ENCODE assay signal across 17 cellular contexts in the genomic region with DNA sequence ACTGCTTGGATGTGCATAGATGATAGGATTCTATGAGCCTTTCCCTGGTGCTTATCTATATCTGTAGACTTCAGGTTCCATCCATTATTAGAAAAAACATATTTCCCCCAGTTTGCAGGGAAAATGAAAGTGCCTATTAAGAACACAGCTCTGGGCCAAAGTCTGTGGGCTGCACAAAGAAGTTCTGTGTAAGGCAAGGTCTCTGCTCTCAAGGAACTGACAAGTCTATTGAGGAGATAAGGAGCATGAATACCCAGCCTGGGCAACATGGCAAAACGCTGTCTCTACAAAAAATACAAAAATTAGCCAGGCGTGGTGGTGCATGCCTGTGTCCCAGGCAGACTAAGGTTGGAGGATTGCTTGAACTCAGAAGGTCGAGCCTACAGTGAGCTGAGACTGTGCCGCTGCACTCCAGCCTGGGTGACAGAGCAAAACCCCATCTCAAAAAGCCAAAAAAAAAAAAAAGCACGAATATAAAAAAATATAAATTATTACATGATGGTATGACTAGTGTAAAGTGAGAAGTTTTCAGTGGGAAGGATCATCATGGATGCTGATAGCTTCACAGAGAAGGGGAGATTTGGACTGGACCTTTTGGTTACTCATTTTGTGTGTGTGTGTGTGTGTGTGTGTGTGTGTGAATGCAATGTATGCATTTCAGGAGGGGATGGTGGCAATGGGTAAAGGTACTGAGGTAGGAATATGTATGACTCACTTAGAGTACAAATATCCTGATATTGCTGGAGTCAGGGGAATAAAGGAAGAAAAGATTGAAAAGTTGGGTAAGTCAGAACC. TPM values are rescaled to one million over a fixed set of nuclear protein-coding genes. Genes with fewer than 3 reads are reported as not detected.
DNase-seq lines count a peak whose midpoint lies in the region; ATAC-seq, FAIRE-seq and TF ChIP-seq lines count a peak whose summit lies in the region.
"Had no signal": no experiment of that assay in that cellular context is flagged by ENCODE, and none has a peak within 500 bp of the region (broad histone marks: within the 10 kb centered on the region; RNA-seq: fewer than 3 reads in every experiment).

No MANE protein-coding gene starts in this region.

- no peaks in the 10 kb centered on the region for H3K36me3 ChIP-seq in PC-3 (ENCODE audit: low read depth, low read length)
- H3K36me3 ChIP-seq in H1 (ENCODE audit: control insufficient read depth in 2 of 4, insufficient read depth in 4 of 4, low read length in 3 of 4) = no peaks in the 10 kb centered on the region
- no peaks in the 10 kb centered on the region for H3K36me3 ChIP-seq in small intestine (ENCODE audit: control insufficient read depth in 2 of 2, insufficient read depth in 2 of 2, low read length in 2 of 2)
- H3K36me3 ChIP-seq: HAP-1 had no signal

- no peak for TF ChIP-seq POLR2A in H1 (IDR thresholded peaks at IDR 0.05; ENCODE audit: control extremely low read depth in 1 of 2, low read depth in 2 of 2, low read length in 2 of 2)

- no peak overlapping the region for H3K23ac ChIP-seq in H1 (ENCODE audit: insufficient read length)

- BruUV-seq in PC-3 (replicated peaks; lab: Mats Ljungman, UMichigan) = no TSS peak

- intact Hi-C loops in PC-3 (cut with micrococcal nuclease) = no loop called here

- H2AFZ ChIP-seq in PC-3 (ENCODE audit: low read length) (no peak overlapping the region), H1 (ENCODE audit: low read length) (no peak overlapping the region)

- H2AK5ac ChIP-seq in H1 (ENCODE audit: low read depth, low read length) = no peak overlapping the region

- CTCF ChIA-PET in PC-3 (lab: Charles Lee) (no interaction called here), H1 (lab: Charles Lee; ENCODE audit: partially characterized antibody) (interaction anchor here (0.6 to 0.7 kb wide), 4 partner anchors 37 to 190 kb away, joined by 3 to 4 read pairs (median 4); no protein-coding TSS in a partner anchor)

- H3K18ac ChIP-seq in H1 (ENCODE audit: extremely low read depth, low read length) = no peak overlapping the region

- H2BK20ac ChIP-seq in H1 (ENCODE audit: low read length) = no peak overlapping the region

- no peak overlapping the region for H2BK120ac ChIP-seq in H1 (replicated peaks; ENCODE audit: low read depth, low read length)

- POLR2A ChIA-PET in PC-3 (lab: Charles Lee; ENCODE audit: unreplicated experiment) (interaction anchor here (0.6 kb wide), 1 partner anchor 1091 kb away, joined by 3 read pairs; no protein-coding TSS in a partner anchor), H1 (lab: Charles Lee; ENCODE audit: partially characterized antibody) (interaction anchor here (1.3 kb wide), 1 partner anchor 41 kb away, joined by 3 read pairs; the partner anchor contains the start of gene H3-3A)

- H3K14ac ChIP-seq in H1 (ENCODE audit: insufficient read length) = no peak overlapping the region

- FAIRE-seq in H1 (lab: Jason Lieb, UNC) (no peak), small intestine (lab: Jason Lieb, UNC) (no peak)
- FAIRE-seq: D721Med had no signal

- H3K4me3 ChIP-seq in PC-3 (ENCODE audit: low read length) = no peak overlapping the region
- H3K4me3 ChIP-seq in H1 (ENCODE audit: extremely low read depth in 1 of 4, insufficient read depth in 2 of 4, low read depth in 3 of 4, low read length in 4 of 4) = no peak overlapping the region
- H3K4me3 ChIP-seq in small intestine (ENCODE audit: low read depth in 1 of 2, low read length in 2 of 2) = no peak overlapping the region
- H3K4me3 ChIP-seq: HAP-1 had no signal

- 91% methylated on average over 4 of the region's 5 CpGs; no CpG with 5 or more reads in 1 of the 2 experiments for WGBS in H1 (ENCODE audit: extremely low coverage in 1 of 2, insufficient coverage in 1 of 2, insufficient read length in 1 of 2, insufficient replicate concordance in 2 of 2, low coverage in 1 of 2, low lambda C conversion rate in 2 of 2, missing lambda C conversion rate in 1 of 2), 2 experiments
- 11 to 48% (median 21%) methylated on average over 5 of the region's 5 CpGs for WGBS in small intestine, 3 donors

- DNase-seq in COLO829 (ENCODE audit: low spot score) (peak; percentile 90), PC-3 (peak; percentile 22), H1 (ENCODE audit: low read depth in 1 of 2, low spot score in 2 of 2) (no peak), small intestine (peak; percentile 53), GOT3 (lab: John Stamatoyannopoulos, UW) (no peak), middle frontal gyrus (ENCODE audit: extremely low spot score, low spot score) (no peak)
- DNase-seq: 8988T; C1 segment of cervical spinal cord; Caco-2; CD4-positive, CD25-positive, alpha-beta regulatory T cell; CD8-positive, alpha-beta memory T cell; DMS79; GDM1 had no signal

- H3K4me1 ChIP-seq in PC-3 (ENCODE audit: insufficient read depth, low read length) (no peaks in the 10 kb centered on the region), H1 (replicated peaks in 1 of 4; ENCODE audit: control insufficient read depth in 3 of 4, insufficient read depth in 4 of 4, low read length in 3 of 4) (no peaks in the 10 kb centered on the region), small intestine (ENCODE audit: control insufficient read depth in 2 of 2, insufficient read depth in 1 of 2, low read depth in 1 of 2, low read length in 1 of 2) (peaks cover 0 to 2% of the 10 kb centered on the region in 2 donors)
- H3K4me1 ChIP-seq: Caco-2, HAP-1 had no signal

- no peaks in the 10 kb centered on the region for H3K9me3 ChIP-seq in PC-3 (ENCODE audit: low read length)
- no peaks in the 10 kb centered on the region for H3K9me3 ChIP-seq in H1 (ENCODE audit: insufficient read depth in 2 of 2, low read depth in 1 of 2, low read length in 1 of 2)
- no peaks in the 10 kb centered on the region for H3K9me3 ChIP-seq in small intestine (ENCODE audit: control insufficient read depth, low read depth)
- H3K9me3 ChIP-seq: Caco-2, HAP-1 had no signal

- H3K23me2 ChIP-seq in H1 (ENCODE audit: low read depth, low read length) = no peaks in the 10 kb centered on the region

- H4K91ac ChIP-seq in H1 (replicated peaks; ENCODE audit: insufficient read length, low read length) = no peak overlapping the region

- no peaks in the 10 kb centered on the region for H3F3A ChIP-seq in PC-3 (ENCODE audit: low read length, unreplicated experiment)

- TF ChIP-seq CTCF in PC-3 (conservative IDR thresholded peaks at IDR 0.05; ENCODE audit: low read depth, low read length) = no peak
- no peak for TF ChIP-seq CTCF in H1 (IDR thresholded peaks at IDR 0.05; ENCODE audit: control extremely low read depth in 1 of 3, insufficient read depth in 1 of 3, low read depth in 1 of 3, low read length in 3 of 3)

- H3K79me2 ChIP-seq in PC-3 (ENCODE audit: low read length) (no peaks in the 10 kb centered on the region), H1 (ENCODE audit: control insufficient read depth in 1 of 2, insufficient read depth in 2 of 2, low read length in 2 of 2) (no peaks in the 10 kb centered on the region)

- TF ChIP-seq EP300 in H1 (IDR thresholded peaks at IDR 0.05; ENCODE audit: borderline replicate concordance in 1 of 2, low read depth in 2 of 2, low read length in 2 of 2) = no peak

- H3K56ac ChIP-seq in H1 (replicated peaks; ENCODE audit: insufficient read length, low read depth, low read length) = peak overlapping the region; percentile 52

- H3K9ac ChIP-seq in PC-3 (ENCODE audit: low read length) (no peak overlapping the region), H1 (replicated peaks in 1 of 4; ENCODE audit: extremely low read depth in 1 of 4, low read depth in 3 of 4, low read length in 3 of 4) (no peak overlapping the region)

- no peak overlapping the region for H2BK12ac ChIP-seq in H1 (ENCODE audit: low read depth, low read length)

- H3K9me2 ChIP-seq in PC-3 (replicated peaks; ENCODE audit: low read length) = no peaks in the 10 kb centered on the region

- no peak overlapping the region for H3K4ac ChIP-seq in H1 (replicated peaks; ENCODE audit: insufficient read length, low read depth, low read length)

- no peak overlapping the region for H2BK5ac ChIP-seq in H1 (ENCODE audit: low read depth, low read length)

- no peak overlapping the region for H3K4me2 ChIP-seq in PC-3 (ENCODE audit: low read length)
- no peak overlapping the region for H3K4me2 ChIP-seq in H1 (ENCODE audit: insufficient read depth in 1 of 2, low read depth in 2 of 2, low read length in 2 of 2)

- ATAC-seq in PC-3 (no peak), GM19023 (IDR thresholded peaks at IDR 0.05; ENCODE audit: unreplicated experiment) (no peak)

- no peak overlapping the region for H4K8ac ChIP-seq in H1 (ENCODE audit: extremely low read depth, insufficient read depth, low read length)

- H4K20me1 ChIP-seq in PC-3 (ENCODE audit: low read length) (no peaks in the 10 kb centered on the region), H1 (replicated peaks in 1 of 2; ENCODE audit: control insufficient read depth in 1 of 2, insufficient read depth in 2 of 2, low read length in 2 of 2) (no peaks in the 10 kb centered on the region)

- H2BK15ac ChIP-seq in H1 (ENCODE audit: low read length) = no peak overlapping the region

- no peak overlapping the region for H4K5ac ChIP-seq in H1 (ENCODE audit: insufficient read length, low read depth, low read length)

- no peaks in the 10 kb centered on the region for H3K79me1 ChIP-seq in H1 (ENCODE audit: low read depth, low read length)

- H3K27me3 ChIP-seq in PC-3 (ENCODE audit: low read length) (no peaks in the 10 kb centered on the region), H1 (replicated peaks in 1 of 4; ENCODE audit: control insufficient read depth in 3 of 4, extremely low read depth in 1 of 4, insufficient read depth in 3 of 4, low read length in 3 of 4) (no peaks in the 10 kb centered on the region), small intestine (ENCODE audit: control insufficient read depth in 2 of 2, insufficient read depth in 2 of 2, low read length in 2 of 2) (no peaks in the 10 kb centered on the region)

- TF ChIP-seq RAD21 in H1 (IDR thresholded peaks at IDR 0.05 in 1 of 2, conservative IDR thresholded peaks at IDR 0.05 in 1 of 2; ENCODE audit: low read depth in 2 of 2, low read length in 2 of 2) = no peak

- H3K27ac ChIP-seq in PC-3 (ENCODE audit: low read length) = no peak overlapping the region
- no peak overlapping the region for H3K27ac ChIP-seq in H1 (ENCODE audit: low read depth, low read length)
- H3K27ac ChIP-seq in small intestine (ENCODE audit: low read depth in 1 of 2, low read length in 1 of 2) = no peak overlapping the region
- H3K27ac ChIP-seq: HL-60 had no signal

RNA-seq across cellular contexts. Expression of gene SDE2, which starts 22.5 kb away (rescaled TPM):
- 26.1 and 30.2 TPM in 2 replicates for total RNA-seq in PC-3 (2014; rRNA removed)
- 16.5 and 16.7 TPM in 2 replicates for total RNA-seq in H1 (2021; fragmentation: NEBNext Ultra II Directional; extraction: Animal tissue kit (Norgen Biotek cat#: 25700))
- polyA plus RNA-seq in H1 (2011; rRNA removed) (8.0 and 8.5 TPM in 2 replicates), small intestine (10 to 100 TPM in 1 of 3 donors, 1 to 10 TPM in 2; 7.8 to 10.9 (median 8.5) TPM)
- 11.6 TPM for polyA plus RNA-seq in H1 (2011; cell fraction: cytosol; rRNA removed)
- polyA plus RNA-seq in H1 (2011; cell fraction: nucleus; rRNA removed) = 3.6 TPM
- polyA plus RNA-seq in H1 (2012, experiment 1 of 2) = 6.6 to 8.3 TPM (median 6.7 TPM) in 4 replicates
- 2.2 TPM for polyA plus RNA-seq in H1 (2012, experiment 2 of 2)
- 7.0 TPM for polyA plus RNA-seq in H1 (2013, experiment 1 of 2)
- 7.1 TPM for polyA plus RNA-seq in H1 (2013, experiment 2 of 2)
- polyA minus RNA-seq in H1 (2011; rRNA and poly(A)+ RNA removed) = 7.5 and 7.9 TPM in 2 replicates
- polyA minus RNA-seq in H1 (2011; cell fraction: cytosol; rRNA and poly(A)+ RNA removed) = 8.1 TPM
- polyA minus RNA-seq in H1 (2011; cell fraction: nucleus; rRNA and poly(A)+ RNA removed) = 7.5 TPM

RNA-seq across cellular contexts. Expression of gene H3-3A, which starts 40.9 kb away (rescaled TPM):
- 196 and 273 TPM in 2 replicates for total RNA-seq in PC-3 (2014; rRNA removed)
- total RNA-seq in H1 (2021; fragmentation: NEBNext Ultra II Directional; extraction: Animal tissue kit (Norgen Biotek cat#: 25700)) = 1,213 and 1,223 TPM in 2 replicates
- polyA plus RNA-seq in H1 (2011; rRNA removed) (760 and 1,157 TPM in 2 replicates), small intestine (1,000 to 10,000 TPM in 2 of 3 donors, 100 to 1,000 TPM in 1; 851 to 1,257 (median 1,018) TPM)
- polyA plus RNA-seq in H1 (2011; cell fraction: cytosol; rRNA removed) = 1,155 TPM
- polyA plus RNA-seq in H1 (2011; cell fraction: nucleus; rRNA removed) = 408 TPM
- polyA plus RNA-seq in H1 (2012, experiment 1 of 2) = 555 to 853 TPM (median 714 TPM) in 4 replicates
- polyA plus RNA-seq in H1 (2012, experiment 2 of 2) = 650 TPM
- polyA plus RNA-seq in H1 (2013, experiment 1 of 2) = 1,534 TPM
- 1,619 TPM for polyA plus RNA-seq in H1 (2013, experiment 2 of 2)
- 222 and 228 TPM in 2 replicates for polyA minus RNA-seq in H1 (2011; rRNA and poly(A)+ RNA removed)
- 287 TPM for polyA minus RNA-seq in H1 (2011; cell fraction: cytosol; rRNA and poly(A)+ RNA removed)
- 109 TPM for polyA minus RNA-seq in H1 (2011; cell fraction: nucleus; rRNA and poly(A)+ RNA removed)

Comparison
In these comparisons a context has a peak if more than half of its experiments do, and no peak if none do; other contexts are left out.
1. DNase-seq: peak in COLO829 (single experiment), PC-3 (single experiment) and small intestine (single experiment); none in H1 (0 of 2), GOT3 (single experiment) and middle frontal gyrus (single experiment).